8 cellular contexts compared by ENCODE assay signal in the genomic region with DNA sequence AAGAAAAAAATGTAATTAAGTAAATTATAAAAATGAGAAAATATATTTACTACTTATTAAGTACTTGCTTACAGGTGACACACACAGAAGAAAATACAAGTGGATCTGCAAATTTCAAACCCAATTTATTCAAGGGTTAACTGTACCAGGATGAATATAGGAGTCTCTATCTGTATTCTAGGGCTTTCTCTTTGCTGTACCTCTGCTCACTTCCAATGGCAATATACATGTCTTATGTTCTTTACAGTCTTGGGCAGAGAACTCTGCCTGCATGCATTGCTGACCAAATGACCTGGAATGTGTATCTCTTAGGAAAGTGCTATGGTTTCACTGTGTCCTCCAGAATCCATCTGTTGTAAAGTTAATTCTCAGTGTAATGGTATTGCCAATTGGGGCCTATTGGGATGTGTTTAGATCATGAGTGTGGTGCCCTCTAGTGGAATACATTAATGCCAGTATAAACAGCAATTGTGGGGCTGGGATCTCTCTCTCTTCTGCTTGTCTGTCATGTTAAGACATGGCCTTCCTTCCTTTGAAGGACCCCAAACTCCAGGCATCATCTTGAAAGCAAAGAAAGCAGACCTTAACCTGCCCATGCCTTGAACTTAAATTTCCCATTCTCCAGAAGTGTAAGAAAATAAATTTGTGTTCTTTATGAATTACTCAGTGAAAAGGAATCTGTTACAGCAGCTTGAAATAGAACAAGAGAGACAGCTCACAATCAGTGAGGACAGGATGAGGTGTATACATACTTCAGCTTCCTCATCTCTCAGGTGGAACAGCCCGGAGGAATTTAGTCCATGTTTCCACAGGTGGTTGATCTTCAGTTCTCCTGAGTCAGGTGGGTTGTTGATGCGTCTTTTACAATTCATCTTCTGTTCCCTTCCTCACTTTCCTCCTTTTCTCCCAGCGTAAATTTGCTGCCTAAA.
DNase-seq lines count a peak whose midpoint lies in the region; ATAC-seq and TF ChIP-seq lines count a peak whose summit lies in the region.
"Not testable (repeated sequence)": the region's sequence is repeated elsewhere in the genome, so short reads cannot be mapped to it uniquely, and the experiment has no call there.

No MANE protein-coding gene starts in this region.

- intact Hi-C loops in Calu3 (cut with micrococcal nuclease; ENCODE audit: unreplicated experiment); lower lobe of right lung (cut with DNase I): not testable (repeated sequence)
- intact Hi-C loops in activated B cell treated with CpG ODN at 0.5 μM for 24 hours (cut with micrococcal nuclease): loop anchor here (5.0 to 10.0 kb wide), 2 partner anchors 216 to 304 kb away; no protein-coding TSS in a partner anchor

- POLR2A ChIA-PET in activated B cell treated with CpG ODN at 0.5 μM for 24 hours (lab: Charles Lee): not testable (repeated sequence)

- BruUV-seq in Calu3 (replicated peaks; lab: Mats Ljungman, UMichigan): not testable (repeated sequence)

- H3K4me1 ChIP-seq in lower lobe of right lung: not testable (repeated sequence)

- H3K4me1 Mint-ChIP-seq in Calu3 (ENCODE audit: low read depth, unreplicated experiment); activated B cell treated with CpG ODN at 0.5 μM for 24 hours: not testable (repeated sequence)

- not testable (repeated sequence) for H3K9me3 ChIP-seq in lower lobe of right lung

- H3K36me3 Mint-ChIP-seq in Calu3 (ENCODE audit: insufficient read depth, unreplicated experiment); activated B cell treated with CpG ODN at 0.5 μM for 24 hours (ENCODE audit: low read depth): not testable (repeated sequence)

- H3K9me3 Mint-ChIP-seq in Calu3 (ENCODE audit: low read depth, unreplicated experiment); activated B cell treated with CpG ODN at 0.5 μM for 24 hours: not testable (repeated sequence)

- CTCF ChIA-PET in Calu3 (lab: Charles Lee); activated B cell treated with CpG ODN at 0.5 μM for 24 hours (lab: Charles Lee): not testable (repeated sequence)

- DNase-seq in Calu3 (peak; percentile 27), HuH-7 (ENCODE audit: low spot score) (peak; percentile 13), NCI-H748 (lab: John Stamatoyannopoulos, UW; ENCODE audit: unreplicated experiment) (peak; percentile 45), fibroblast of gingiva (ENCODE audit: low read depth) (peak; percentile 14), superior temporal gyrus (ENCODE audit: extremely low spot score) (peak; percentile 72)
- DNase-seq in activated B cell treated with CpG ODN at 0.5 μM for 24 hours, lower lobe of right lung: not testable (repeated sequence)

- not testable (repeated sequence) for H3K4me3 Mint-ChIP-seq in Calu3 (ENCODE audit: low read depth, unreplicated experiment); activated B cell treated with CpG ODN at 0.5 μM for 24 hours

- TF ChIP-seq CTCF in Calu3 (IDR thresholded peaks at IDR 0.05; ENCODE audit: unreplicated experiment) (peak; percentile 53), lower lobe of right lung (IDR thresholded peaks at IDR 0.05) (peak; percentile 66)
- TF ChIP-seq CTCF in activated B cell treated with CpG ODN at 0.5 μM for 24 hours (IDR thresholded peaks at IDR 0.05): not testable (repeated sequence)

- not testable (repeated sequence) for H3K36me3 ChIP-seq in lower lobe of right lung

- ATAC-seq in GM21447 (IDR thresholded peaks at IDR 0.05; ENCODE audit: unreplicated experiment) (peak; percentile 67), activated B cell treated with CpG ODN at 0.5 μM for 24 hours (ENCODE audit: low read depth) (peak; percentile 60), lower lobe of right lung (peak; percentile 68 to 73)

- not testable (repeated sequence) for H3K27me3 ChIP-seq in lower lobe of right lung (ENCODE audit: low read depth)

- not testable (repeated sequence) for H3K4me3 ChIP-seq in lower lobe of right lung

- not testable (repeated sequence) for H3K27ac Mint-ChIP-seq in Calu3 (ENCODE audit: unreplicated experiment); activated B cell treated with CpG ODN at 0.5 μM for 24 hours

- H3K27ac ChIP-seq in lower lobe of right lung: not testable (repeated sequence)

- H3K27me3 Mint-ChIP-seq in Calu3 (ENCODE audit: unreplicated experiment): peaks cover 14% of the 10 kb centered on the region
- not testable (repeated sequence) for H3K27me3 Mint-ChIP-seq in activated B cell treated with CpG ODN at 0.5 μM for 24 hours
